17 cellular contexts compared by ENCODE assay signal in the genomic region with DNA sequence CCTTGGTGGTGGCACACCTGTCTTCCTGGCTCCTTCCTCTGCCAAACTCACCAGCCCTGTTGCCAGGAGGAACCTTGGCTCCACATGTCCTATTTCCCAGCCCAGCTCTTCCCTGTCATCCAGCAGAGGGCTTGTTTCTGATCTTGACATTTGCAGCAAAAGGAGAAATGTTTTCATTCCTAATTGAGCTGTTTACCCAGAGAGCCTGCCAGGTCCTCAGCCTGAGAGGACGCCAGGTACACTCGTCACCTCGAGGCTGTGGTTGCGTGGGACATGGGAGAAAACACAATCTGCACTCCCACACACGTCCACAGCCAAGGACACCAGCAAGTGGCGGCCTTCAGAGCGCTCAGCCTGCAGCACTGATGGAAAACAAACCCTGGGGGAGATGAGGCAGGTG.
A peak's percentile ranks its signal among the peaks of the same experiment; 100 is the strongest.
DNase-seq lines count a peak whose midpoint lies in the region; ATAC-seq and TF ChIP-seq lines count a peak whose summit lies in the region.
"Had no signal": no experiment of that assay in that cellular context is flagged by ENCODE, and none has a peak within 500 bp of the region (broad histone marks: within the 10 kb centered on the region; RNA-seq: fewer than 3 reads in every experiment).

No MANE protein-coding gene starts in this region.

- no peaks in the 10 kb centered on the region for H3K27me3 ChIP-seq in dorsolateral prefrontal cortex
- H3K27me3 ChIP-seq: stomach had no signal

- H3K9me3 Mint-ChIP-seq in natural killer cell treated with Interleukin-12 subunit alpha and Interleukin-12 subunit beta and Interleukin-15 and Interleukin-18, amount 100 ng/mL, for 72 hours, result no peaks in the 10 kb centered on the region
- H3K9me3 Mint-ChIP-seq: activated T-helper 2 cell treated with anti-CD3 and anti-CD28 coated beads, Interferon-gamma antibody, Interleukin-2, Interleukin-4, amounts not matched to agents 10 μg/mL and 5 μg/mL and 100 μg/mL, durations not matched to agents 14 hours and 24 hours and 36 hours; naive thymus-derived CD8-positive, alpha-beta T cell had no signal

- no peak for ATAC-seq in natural killer cell treated with Interleukin-12 subunit alpha and Interleukin-12 subunit beta and Interleukin-15 and Interleukin-18, amount 100 ng/mL, for 72 hours
- ATAC-seq: naive thymus-derived CD8-positive, alpha-beta T cell had no signal

- TF ChIP-seq CTCF in C4-2B (conservative IDR thresholded peaks at IDR 0.05), result peak; percentile 61
- peak in 7 of 56 donors; percentile 5 to 34 (median 17) for TF ChIP-seq CTCF in dorsolateral prefrontal cortex (IDR thresholded peaks at IDR 0.05 in 54 of 56, conservative IDR thresholded peaks at IDR 0.05 in 2 of 56; ENCODE audit: low read depth in 1 of 56, partially characterized antibody in 56 of 56)
- no peak for TF ChIP-seq CTCF in GM13977 (IDR thresholded peaks at IDR 0.05; ENCODE audit: extremely low read depth, insufficient read depth, missing control alignments)

- peak; percentile 48 for DNase-seq in NCI-H1105 treated with DMSO at 0.1 percent for 48 hours (lab: John Stamatoyannopoulos, UW)
- peak; percentile 30 to 84 (median 70) for DNase-seq in dorsolateral prefrontal cortex
- peak in 8 of 10 donors; percentile 42 to 94 (median 76) for DNase-seq in posterior cingulate gyrus
- no peak for DNase-seq in midbrain (lab: John Stamatoyannopoulos, UW)
- no peak for DNase-seq in GM13977 (ENCODE audit: low spot score)
- no peak for DNase-seq in AG08395 (ENCODE audit: low spot score)
- DNase-seq in natural killer cell treated with Interleukin-12 subunit alpha and Interleukin-12 subunit beta and Interleukin-15 and Interleukin-18, amount 100 ng/mL, for 72 hours (ENCODE audit: low spot score), result no peak
- DNase-seq: activated CD4-positive, CD25-positive, alpha-beta regulatory T cell; amniotic stem cell; DMS153; naive thymus-derived CD8-positive, alpha-beta T cell; NCI-H2171 treated with DMSO at 0.1 percent for 48 hours; NK-92 treated with Interleukin-12 subunit alpha and Interleukin-12 subunit beta, amount 100 ng/mL, for 24 hours; SHP77 treated with DMSO at 0.1 percent for 48 hours; stomach had no signal

- peaks cover 2 to 18% of the 10 kb centered on the region in 2 donors for H3K27me3 Mint-ChIP-seq in natural killer cell treated with Interleukin-12 subunit alpha and Interleukin-12 subunit beta and Interleukin-15 and Interleukin-18, amount 100 ng/mL, for 72 hours

- peak overlapping the region; percentile 20; the same call in 1 of the 2 replicates for H3K27ac ChIP-seq in C4-2B
- peak overlapping the region in 36 of 59 donors; percentile 1 to 83 (median 51) for H3K27ac ChIP-seq in dorsolateral prefrontal cortex
- H3K27ac ChIP-seq: stomach had no signal

- in situ Hi-C loops in GM13977 (cut with MboI; ENCODE audit: low pct_unique_long_range_greater_than_20kb, low sequenced_read_pairs, unreplicated experiment), result no loop called here

- intact Hi-C loops in dorsolateral prefrontal cortex (cut with DNase I) (no loop called here), posterior cingulate gyrus (cut with DNase I) (no loop called here)

- H3K4me3 Mint-ChIP-seq in natural killer cell treated with Interleukin-12 subunit alpha and Interleukin-12 subunit beta and Interleukin-15 and Interleukin-18, amount 100 ng/mL, for 72 hours, result no peak overlapping the region
- H3K4me3 Mint-ChIP-seq: naive thymus-derived CD8-positive, alpha-beta T cell had no signal

- H3K4me3 ChIP-seq in dorsolateral prefrontal cortex, result no peak overlapping the region
- H3K4me3 ChIP-seq: stomach had no signal

- no peaks in the 10 kb centered on the region for H3K36me3 Mint-ChIP-seq in natural killer cell treated with Interleukin-12 subunit alpha and Interleukin-12 subunit beta and Interleukin-15 and Interleukin-18, amount 100 ng/mL, for 72 hours
- H3K36me3 Mint-ChIP-seq: naive thymus-derived CD8-positive, alpha-beta T cell had no signal

- H3K4me1 Mint-ChIP-seq in natural killer cell treated with Interleukin-12 subunit alpha and Interleukin-12 subunit beta and Interleukin-15 and Interleukin-18, amount 100 ng/mL, for 72 hours (ENCODE audit: low read depth in 2 of 2), result no peaks in the 10 kb centered on the region

- no peak overlapping the region for H3K27ac Mint-ChIP-seq in natural killer cell treated with Interleukin-12 subunit alpha and Interleukin-12 subunit beta and Interleukin-15 and Interleukin-18, amount 100 ng/mL, for 72 hours
- H3K27ac Mint-ChIP-seq: activated T-helper 2 cell treated with anti-CD3 and anti-CD28 coated beads, Interferon-gamma antibody, Interleukin-2, Interleukin-4, amounts not matched to agents 10 μg/mL and 5 μg/mL and 100 μg/mL, durations not matched to agents 14 hours and 24 hours and 36 hours had no signal

Comparison
In these comparisons a context has a peak if more than half of its experiments do, and no peak if none do; other contexts are left out.
1. DNase-seq: peak in NCI-H1105 treated with DMSO at 0.1 percent for 48 hours (single experiment), dorsolateral prefrontal cortex (10 of 10) and posterior cingulate gyrus (8 of 10); none in midbrain (single experiment), GM13977 (single experiment), AG08395 (single experiment) and natural killer cell treated with Interleukin-12 subunit alpha and Interleukin-12 subunit beta and Interleukin-15 and Interleukin-18, amount 100 ng/mL, for 72 hours (single experiment).